17 cellular contexts compared by ENCODE assay signal in genomic region chr2:72921866-72922265, GRCh38. TPM values are rescaled to one million over a fixed set of nuclear protein-coding genes. Genes with fewer than 3 reads are reported as not detected.
"Had no signal": no experiment of that assay in that cellular context is flagged by ENCODE, and none has a peak within 500 bp of the region (broad histone marks: within the 10 kb centered on the region; RNA-seq: fewer than 3 reads in every experiment).

No MANE protein-coding gene starts in this region.

- DNase-seq: activated CD4-positive, alpha-beta T cell treated with anti-CD3 and anti-CD28 coated beads for 36 hours; activated CD8-positive, alpha-beta T cell treated with anti-CD3 and anti-CD28 coated beads, Interleukin-2, amount 10 ng/mL, durations not matched to agents 7 days and 5 days; activated gamma-delta T cell; activated naive CD8-positive, alpha-beta T cell treated with anti-CD3 and anti-CD28 coated beads, Interleukin-2, amount 50 U/mL, for 24 hours; foreskin melanocyte; mammary epithelial cell; mucosa of descending colon; naive thymus-derived CD8-positive, alpha-beta T cell; nucleus accumbens; stimulated activated CD4-positive, alpha-beta T cell treated with anti-CD3 and anti-CD28 coated beads, Interleukin-2, amount 100 ng/mL, for 24 hours; stimulated activated naive CD4-positive, alpha-beta T cell; T1000; upper lobe of right lung had no signal

- H3K36me3 ChIP-seq: cardiac muscle cell, prostate gland, upper lobe of right lung had no signal

- H3K9me3 Mint-ChIP-seq: activated naive CD8-positive, alpha-beta T cell treated with anti-CD3 and anti-CD28 coated beads, Interleukin-2, amount 50 U/mL, for 24 hours; naive thymus-derived CD8-positive, alpha-beta T cell; T-cell had no signal

- H3K4me3 ChIP-seq: cardiac muscle cell, mucosa of descending colon, prostate gland, upper lobe of right lung had no signal

- H3K9me3 ChIP-seq: mucosa of descending colon, prostate gland, upper lobe of right lung had no signal

- ATAC-seq: activated CD4-positive, alpha-beta T cell treated with anti-CD3 and anti-CD28 coated beads for 36 hours; activated CD8-positive, alpha-beta T cell treated with anti-CD3 and anti-CD28 coated beads, Interleukin-2, amount 10 ng/mL, durations not matched to agents 7 days and 5 days; activated naive CD8-positive, alpha-beta T cell treated with anti-CD3 and anti-CD28 coated beads, Interleukin-2, amount 50 U/mL, for 24 hours; mucosa of descending colon; naive thymus-derived CD8-positive, alpha-beta T cell; sciatic nerve; T-cell; upper lobe of right lung had no signal

- H3K36me3 Mint-ChIP-seq: T-cell had no signal

- H3K4me3 Mint-ChIP-seq: activated CD4-positive, alpha-beta T cell treated with anti-CD3 and anti-CD28 coated beads for 36 hours; activated CD8-positive, alpha-beta T cell treated with anti-CD3 and anti-CD28 coated beads, Interleukin-2, amount 10 ng/mL, durations not matched to agents 7 days and 5 days; activated naive CD8-positive, alpha-beta T cell treated with anti-CD3 and anti-CD28 coated beads, Interleukin-2, amount 50 U/mL, for 24 hours had no signal

- H3K27ac ChIP-seq: cardiac muscle cell, prostate gland, upper lobe of right lung had no signal

- H3K27ac Mint-ChIP-seq: activated CD4-positive, alpha-beta T cell treated with anti-CD3 and anti-CD28 coated beads for 36 hours; activated CD8-positive, alpha-beta T cell treated with anti-CD3 and anti-CD28 coated beads, Interleukin-2, amount 10 ng/mL, durations not matched to agents 7 days and 5 days; activated naive CD8-positive, alpha-beta T cell treated with anti-CD3 and anti-CD28 coated beads, Interleukin-2, amount 50 U/mL, for 24 hours; naive thymus-derived CD8-positive, alpha-beta T cell had no signal

RNA-seq across cellular contexts. Expression of gene EMX1, which starts 4.5 kb away (rescaled TPM):
- total RNA-seq: activated CD4-positive, alpha-beta T cell treated with anti-CD3 and anti-CD28 coated beads for 36 hours; activated CD8-positive, alpha-beta T cell treated with anti-CD3 and anti-CD28 coated beads, Interleukin-2, amount 10 ng/mL, durations not matched to agents 7 days and 5 days; mammary epithelial cell; naive thymus-derived CD8-positive, alpha-beta T cell; sciatic nerve; T-cell; upper lobe of right lung had no signal
- polyA plus RNA-seq: cardiac muscle cell; mammary epithelial cell; naive thymus-derived CD8-positive, alpha-beta T cell had no signal
